17 cellular contexts compared by ENCODE assay signal in genomic region chr5:124156408-124157027, GRCh38.
DNase-seq lines count a peak whose midpoint lies in the region; ATAC-seq and TF ChIP-seq lines count a peak whose summit lies in the region.
"Had no signal": no experiment of that assay in that cellular context is flagged by ENCODE, and none has a peak within 500 bp of the region (broad histone marks: within the 10 kb centered on the region; RNA-seq: fewer than 3 reads in every experiment).

No MANE protein-coding gene starts in this region.

- no peak overlapping the region for H3K14ac ChIP-seq in IMR-90 (replicated peaks; ENCODE audit: low read depth, low read length)
- H3K14ac ChIP-seq in mesenchymal stem cell (ENCODE audit: low read length in 2 of 2) = no peak overlapping the region

- H2AK9ac ChIP-seq in IMR-90 (replicated peaks; ENCODE audit: low read depth, low read length, poor library complexity) = no peak overlapping the region

- H3K27ac Mint-ChIP-seq in CD4-positive, alpha-beta memory T cell = no peak overlapping the region
- H3K27ac Mint-ChIP-seq: activated CD4-positive, alpha-beta T cell treated with anti-CD3 and anti-CD28 coated beads for 36 hours; activated naive CD8-positive, alpha-beta T cell treated with anti-CD3 and anti-CD28 coated beads, Interleukin-2, amount 50 U/mL, for 24 hours; CD4-positive, CD25-positive, alpha-beta regulatory T cell; immature natural killer cell had no signal

- ATAC-seq in IMR-90 (ENCODE audit: low read depth) = peak; percentile 44
- ATAC-seq: activated CD4-positive, alpha-beta T cell treated with anti-CD3 and anti-CD28 coated beads for 36 hours; activated naive CD8-positive, alpha-beta T cell treated with anti-CD3 and anti-CD28 coated beads, Interleukin-2, amount 50 U/mL, for 24 hours had no signal

- H3K56ac ChIP-seq in IMR-90 (ENCODE audit: extremely low read depth, insufficient read depth, low read length) = no peak overlapping the region

- in situ Hi-C loops in IMR-90 (cut with MboI; ENCODE audit: low sequenced_read_pairs) = no loop called here
- in situ Hi-C loops in brain microvascular endothelial cell (cut with HindIII; ENCODE audit: low pct_ligation_motif_present, low sequenced_read_pairs) = no loop called here

- H2AK5ac ChIP-seq in IMR-90 (ENCODE audit: low read depth, low read length) (no peak overlapping the region), mesenchymal stem cell (ENCODE audit: low read length, severe bottlenecking) (no peak overlapping the region)

- CTCF ChIA-PET in IMR-90 (lab: Yijun Ruan, JAX) = interaction anchor here (0.7 kb wide), 1 partner anchor 154 kb away, joined by 3 read pairs; no protein-coding TSS in a partner anchor
- CTCF ChIA-PET in CD4-positive, alpha-beta memory T cell (lab: Charles Lee; ENCODE audit: partially characterized antibody) = no interaction called here

- no peak for TF ChIP-seq RAD21 in IMR-90 (IDR thresholded peaks at IDR 0.05; ENCODE audit: low read length)

- no peaks in the 10 kb centered on the region for H3K79me2 ChIP-seq in ACC112 (ENCODE audit: control insufficient read depth, insufficient read depth, low read length, unreplicated experiment)

- intact Hi-C loops in IMR-90 (cut with micrococcal nuclease) = loop anchor here (10.0 kb wide), 1 partner anchor 588 kb away; the partner anchor contains the start of gene ZNF608
- intact Hi-C loops in CD4-positive, alpha-beta memory T cell (cut with micrococcal nuclease) = no loop called here

- H3K9me3 Mint-ChIP-seq in CD4-positive, alpha-beta memory T cell = peaks cover 0 to 35% (median 14%) of the 10 kb centered on the region in 8 donors

- peak; percentile 45 for DNase-seq in IMR-90
- peak; percentile 31 for DNase-seq in brain microvascular endothelial cell
- peak; percentile 76 for DNase-seq in mesenchymal stem cell
- no peak for DNase-seq in hypothalamus (lab: John Stamatoyannopoulos, UW)
- DNase-seq in NCI-H2107 (lab: John Stamatoyannopoulos, UW) = no peak
- no peak for DNase-seq in CD4-positive, alpha-beta memory T cell
- DNase-seq in activated CD4-positive, alpha-beta T cell treated with anti-CD3 and anti-CD28 coated beads for 1 hour = no peak
- DNase-seq: activated CD4-positive, alpha-beta T cell treated with anti-CD3 and anti-CD28 coated beads for 36 hours; activated naive CD8-positive, alpha-beta T cell treated with anti-CD3 and anti-CD28 coated beads, Interleukin-2, amount 50 U/mL, for 24 hours; activated T-cell treated with anti-CD3 and anti-CD28 coated beads, Interleukin-2, amount 50 U/mL, for 1 hour; CD4-positive, CD25-positive, alpha-beta regulatory T cell; GF-D8; immature natural killer cell; stimulated activated naive CD4-positive, alpha-beta T cell treated with Interleukin-2 at 50 U/mL for 16 hours; T-helper 1 cell had no signal

- H2AFZ ChIP-seq in ACC112 (ENCODE audit: low read length, unreplicated experiment) = peak overlapping the region; percentile 59
- H2AFZ ChIP-seq in IMR-90 (replicated peaks; ENCODE audit: low read length, poor library complexity) = no peak overlapping the region
- no peak overlapping the region for H2AFZ ChIP-seq in mesenchymal stem cell (ENCODE audit: low read depth, low read length)

- H3K4me3 ChIP-seq in ACC112 (ENCODE audit: low read depth, low read length) = peak overlapping the region; percentile 56; the same call in 1 of the 2 replicates
- H3K4me3 ChIP-seq in IMR-90 (ENCODE audit: insufficient read depth, low read depth, low read length) = no peak overlapping the region
- H3K4me3 ChIP-seq in brain microvascular endothelial cell (ENCODE audit: low read depth, low read length) = no peak overlapping the region
- no peak overlapping the region for H3K4me3 ChIP-seq in mesenchymal stem cell (ENCODE audit: insufficient read depth in 1 of 2, low read depth in 1 of 2, low read length in 2 of 2)
- no peak overlapping the region for H3K4me3 ChIP-seq in CD4-positive, alpha-beta memory T cell (ENCODE audit: low read length in 2 of 2)
- H3K4me3 ChIP-seq: coronary artery had no signal

- dilution Hi-C loops in IMR-90 (cut with HindIII; ENCODE audit: low sequenced_read_pairs, unreplicated experiment) = no loop called here

- POLR2A ChIA-PET in IMR-90 (lab: Charles Lee; ENCODE audit: unreplicated experiment) = no interaction called here
- POLR2A ChIA-PET in CD4-positive, alpha-beta memory T cell (lab: Charles Lee; ENCODE audit: partially characterized antibody) = no interaction called here

- H2BK20ac ChIP-seq in IMR-90 (ENCODE audit: low read depth, low read length) = no peak overlapping the region

- H3K4me2 ChIP-seq in IMR-90 (ENCODE audit: low read depth, low read length) (peak overlapping the region; percentile 97; the same call in 1 of the 2 replicates), mesenchymal stem cell (ENCODE audit: low read length, poor library complexity, severe bottlenecking) (no peak overlapping the region)

- H3K4me1 ChIP-seq in ACC112 (ENCODE audit: control insufficient read depth, insufficient read depth, low read length, unreplicated experiment) (no peaks in the 10 kb centered on the region), IMR-90 (ENCODE audit: control insufficient read depth, insufficient read depth, low read length) (no peaks in the 10 kb centered on the region), mesenchymal stem cell (ENCODE audit: control insufficient read depth, insufficient read depth, low read depth, low read length) (no peaks in the 10 kb centered on the region)
- H3K4me1 ChIP-seq in CD4-positive, alpha-beta memory T cell (ENCODE audit: insufficient read depth, low read length) = no peaks in the 10 kb centered on the region

- H3K9me3 ChIP-seq in IMR-90 (ENCODE audit: control insufficient read depth, insufficient read depth, low read length) = peaks cover 5% of the 10 kb centered on the region
- peaks cover 34% of the 10 kb centered on the region for H3K9me3 ChIP-seq in mesenchymal stem cell (ENCODE audit: control insufficient read depth, low read length)
- H3K9me3 ChIP-seq in CD4-positive, alpha-beta memory T cell (ENCODE audit: control insufficient read depth in 1 of 2, low read length in 2 of 2) = no peaks in the 10 kb centered on the region

- no peak overlapping the region for H4K5ac ChIP-seq in IMR-90 (ENCODE audit: low read depth, low read length)

- H3K36me3 Mint-ChIP-seq in CD4-positive, alpha-beta memory T cell = no peaks in the 10 kb centered on the region
- H3K36me3 Mint-ChIP-seq: CD4-positive, CD25-positive, alpha-beta regulatory T cell; immature natural killer cell had no signal

- H2BK120ac ChIP-seq in IMR-90 (ENCODE audit: low read depth, low read length) = no peak overlapping the region
- no peak overlapping the region for H2BK120ac ChIP-seq in mesenchymal stem cell (ENCODE audit: low read depth, low read length)

- H3K4ac ChIP-seq in IMR-90 (ENCODE audit: low read depth, low read length) = no peak overlapping the region
- H3K4ac ChIP-seq in mesenchymal stem cell (ENCODE audit: low read depth in 1 of 2, low read length in 2 of 2) = no peak overlapping the region

- H3K27me3 ChIP-seq in ACC112 (ENCODE audit: insufficient read depth, low read length) (no peaks in the 10 kb centered on the region), IMR-90 (ENCODE audit: control insufficient read depth, insufficient read depth, low read length) (no peaks in the 10 kb centered on the region), brain microvascular endothelial cell (replicated peaks) (no peaks in the 10 kb centered on the region), mesenchymal stem cell (ENCODE audit: control insufficient read depth in 1 of 2, insufficient read depth in 1 of 2, low read length in 2 of 2) (no peaks in the 10 kb centered on the region)
- H3K27me3 ChIP-seq in CD4-positive, alpha-beta memory T cell (ENCODE audit: insufficient read depth, low read length) = no peaks in the 10 kb centered on the region

- no peak overlapping the region for H3K4me3 Mint-ChIP-seq in CD4-positive, alpha-beta memory T cell
- H3K4me3 Mint-ChIP-seq: activated CD4-positive, alpha-beta T cell treated with anti-CD3 and anti-CD28 coated beads for 36 hours; CD4-positive, CD25-positive, alpha-beta regulatory T cell had no signal

- no peaks in the 10 kb centered on the region for H4K20me1 ChIP-seq in IMR-90 (ENCODE audit: insufficient read depth, low read length)

- H3K4me1 Mint-ChIP-seq in CD4-positive, alpha-beta memory T cell = no peaks in the 10 kb centered on the region
- H3K4me1 Mint-ChIP-seq: CD4-positive, CD25-positive, alpha-beta regulatory T cell had no signal

- no peaks in the 10 kb centered on the region; the same call in 1 of the 2 replicates for H3K9me1 ChIP-seq in IMR-90 (ENCODE audit: insufficient read depth, low read length)

- H4K91ac ChIP-seq in IMR-90 (ENCODE audit: insufficient read depth, low read depth, low read length) (no peak overlapping the region), mesenchymal stem cell (ENCODE audit: low read length) (no peak overlapping the region)

- H4K8ac ChIP-seq in IMR-90 (ENCODE audit: low read depth in 2 of 2, low read length in 2 of 2) (no peak overlapping the region), mesenchymal stem cell (ENCODE audit: low read length) (no peak overlapping the region)

- H3K36me3 ChIP-seq in ACC112 (ENCODE audit: insufficient read depth, low read length) = no peaks in the 10 kb centered on the region
- H3K36me3 ChIP-seq in IMR-90 (ENCODE audit: control insufficient read depth, insufficient read depth, low read length) = no peaks in the 10 kb centered on the region
- no peaks in the 10 kb centered on the region for H3K36me3 ChIP-seq in brain microvascular endothelial cell (replicated peaks)
- H3K36me3 ChIP-seq in mesenchymal stem cell (ENCODE audit: control insufficient read depth in 1 of 2, insufficient read depth in 2 of 2, low read depth in 1 of 2, low read length in 2 of 2) = no peaks in the 10 kb centered on the region
- H3K36me3 ChIP-seq in CD4-positive, alpha-beta memory T cell (ENCODE audit: insufficient read depth, low read length) = no peaks in the 10 kb centered on the region

- H3K18ac ChIP-seq in IMR-90 (ENCODE audit: low read depth, low read length) = no peak overlapping the region
- H3K18ac ChIP-seq in mesenchymal stem cell (ENCODE audit: low read depth in 1 of 2, low read length in 2 of 2) = no peak overlapping the region

- BruUV-seq in IMR-90 (replicated peaks; lab: Mats Ljungman, UMichigan) = no TSS peak

- no peaks in the 10 kb centered on the region for H3K79me1 ChIP-seq in IMR-90 (ENCODE audit: low read depth in 1 of 2, low read length in 2 of 2)
- H3K79me1 ChIP-seq in mesenchymal stem cell (replicated peaks; ENCODE audit: low read length, poor library complexity, severe bottlenecking) = no peaks in the 10 kb centered on the region

- 29% methylated on average over 3 of the region's 4 CpGs; no CpG with 5 or more reads in 1 of the 2 experiments for WGBS in IMR-90 (ENCODE audit: extremely low coverage in 2 of 2, insufficient read length in 1 of 2), 2 experiments
- WGBS in mesenchymal stem cell = 75% methylated on average over 4 of the region's 4 CpGs

- H2BK15ac ChIP-seq in IMR-90 (ENCODE audit: low read depth, low read length) = no peak overlapping the region
- no peak overlapping the region for H2BK15ac ChIP-seq in mesenchymal stem cell (ENCODE audit: low read depth, poor library complexity, severe bottlenecking)

- no peak overlapping the region for H2BK12ac ChIP-seq in mesenchymal stem cell (ENCODE audit: low read length in 2 of 2)

- H2BK5ac ChIP-seq in IMR-90 (ENCODE audit: low read depth, low read length, poor library complexity, severe bottlenecking) (no peak overlapping the region), mesenchymal stem cell (ENCODE audit: low read depth, low read length, poor library complexity, severe bottlenecking) (no peak overlapping the region)

- no peak for TF ChIP-seq POLR2A in IMR-90 (IDR thresholded peaks at IDR 0.05; ENCODE audit: low read depth, low read length)

- H3K27me3 Mint-ChIP-seq in CD4-positive, alpha-beta memory T cell = no peaks in the 10 kb centered on the region
- H3K27me3 Mint-ChIP-seq: activated CD4-positive, alpha-beta T cell treated with anti-CD3 and anti-CD28 coated beads for 36 hours; activated naive CD8-positive, alpha-beta T cell treated with anti-CD3 and anti-CD28 coated beads, Interleukin-2, amount 50 U/mL, for 24 hours; CD4-positive, CD25-positive, alpha-beta regulatory T cell had no signal

- TF ChIP-seq CTCF in IMR-90 (conservative IDR thresholded peaks at IDR 0.05; ENCODE audit: low read depth, low read length) = no peak
- TF ChIP-seq CTCF in brain microvascular endothelial cell (IDR thresholded peaks at IDR 0.05; ENCODE audit: low read depth, low read length, missing control alignments) = no peak

- no peak overlapping the region for H3K9ac ChIP-seq in IMR-90 (ENCODE audit: low read depth, low read length)
- H3K9ac ChIP-seq in mesenchymal stem cell (ENCODE audit: low read length) = no peak overlapping the region

- H3K23ac ChIP-seq in IMR-90 (ENCODE audit: low read depth, low read length) (no peak overlapping the region), mesenchymal stem cell (ENCODE audit: low read length in 2 of 2) (no peak overlapping the region)

- H3K27ac ChIP-seq in ACC112 (ENCODE audit: low read depth, low read length) = no peak overlapping the region
- no peak overlapping the region for H3K27ac ChIP-seq in IMR-90 (ENCODE audit: insufficient read depth, low read length)
- H3K27ac ChIP-seq in brain microvascular endothelial cell = no peak overlapping the region
- no peak overlapping the region for H3K27ac ChIP-seq in mesenchymal stem cell (ENCODE audit: low read length, poor library complexity, severe bottlenecking)
- H3K27ac ChIP-seq in CD4-positive, alpha-beta memory T cell (ENCODE audit: low read depth, low read length) = no peak overlapping the region
- H3K27ac ChIP-seq: coronary artery had no signal

Comparison
In these comparisons a context has a peak if more than half of its experiments do, and no peak if none do; other contexts are left out.
1. DNase-seq: peak in IMR-90 (single experiment), brain microvascular endothelial cell (single experiment) and mesenchymal stem cell (single experiment); none in hypothalamus (0 of 51), NCI-H2107 (single experiment), CD4-positive, alpha-beta memory T cell (0 of 5) and activated CD4-positive, alpha-beta T cell treated with anti-CD3 and anti-CD28 coated beads for 1 hour (single experiment).